Comparison of ENCODE assay signal across 30 cellular contexts in genomic region chr6:96826865-96827264, GRCh38. TPM values are rescaled to one million over a fixed set of nuclear protein-coding genes. Genes with fewer than 3 reads are reported as not detected.
"Had no signal": no experiment of that assay in that cellular context is flagged by ENCODE, and none has a peak within 500 bp of the region (broad histone marks: within the 10 kb centered on the region; RNA-seq: fewer than 3 reads in every experiment).

No MANE protein-coding gene starts in this region.

- DNase-seq: activated CD4-positive, alpha-beta memory T cell treated with anti-CD3 and anti-CD28 coated beads for 36 hours; activated CD4-positive, alpha-beta T cell treated with anti-CD3 and anti-CD28 coated beads for 36 hours; activated CD4-positive, alpha-beta T cell treated with anti-CD3 and anti-CD28 coated beads, Interleukin-2, amount 10 ng/mL, durations not matched to agents 24 days and 14 days; activated CD4-positive, CD25-positive, alpha-beta regulatory T cell; activated CD4-positive, CD25-positive, alpha-beta regulatory T cell treated with anti-CD3 and anti-CD28 coated beads, Interleukin-2, amount 50 U/mL, for 72 hours; activated CD8-positive, alpha-beta memory T cell treated with anti-CD3 and anti-CD28 coated beads, Interleukin-2, amount 50 U/mL, for 48 hours; activated CD8-positive, alpha-beta T cell treated with anti-CD3 and anti-CD28 coated beads, Interleukin-2, amount 10 ng/mL, durations not matched to agents 7 days and 5 days; activated gamma-delta T cell; activated naive CD4-positive, alpha-beta T cell; activated naive CD4-positive, alpha-beta T cell treated with anti-CD3 and anti-CD28 coated beads, Interleukin-2, amount 10 ng/mL, durations not matched to agents 7 days and 5 days; activated naive CD8-positive, alpha-beta T cell treated with anti-CD3 and anti-CD28 coated beads, Interleukin-2, amount 10 ng/mL, durations not matched to agents 7 days and 5 days; activated T-cell treated with anti-CD3 and anti-CD28 coated beads for 4 hours; activated T-cell treated with anti-CD3 and anti-CD28 coated beads, Interleukin-2, amount 50 U/mL, for 24 hours; activated T-cell treated with anti-CD3 and anti-CD28 coated beads, Interleukin-2, amount 50 U/mL, for 72 hours; central memory CD4-positive, alpha-beta T cell; cerebellar nuclear complex; colonic mucosa; effector CD8-positive, alpha-beta T cell; esophagus squamous epithelium; foreskin melanocyte; heart left ventricle; T-helper 17 cell; T1000 had no signal

- H3K27me3 ChIP-seq: ascending aorta, breast epithelium, cardiac muscle cell, colonic mucosa, esophagus squamous epithelium, heart left ventricle had no signal

- H3K27ac ChIP-seq: ascending aorta, breast epithelium, cardiac muscle cell, colonic mucosa, epithelial cell of prostate, esophagus squamous epithelium, heart left ventricle had no signal

- FAIRE-seq: endometrium, endothelial cell of umbilical vein had no signal

- H3K4me1 ChIP-seq: ascending aorta, breast epithelium, colonic mucosa, esophagus squamous epithelium, heart left ventricle had no signal

- ATAC-seq: activated CD4-positive, alpha-beta T cell treated with anti-CD3 and anti-CD28 coated beads for 36 hours; activated CD8-positive, alpha-beta T cell treated with anti-CD3 and anti-CD28 coated beads, Interleukin-2, amount 10 ng/mL, durations not matched to agents 7 days and 5 days; activated naive CD4-positive, alpha-beta T cell treated with anti-CD3 and anti-CD28 coated beads, Interleukin-2, amount 50 U/mL, for 72 hours; activated T-cell treated with anti-CD3 and anti-CD28 coated beads, Interleukin-2, amount 50 U/mL, for 72 hours; heart left ventricle; T-helper 17 cell had no signal

- H3K36me3 ChIP-seq: breast epithelium, cardiac muscle cell, colonic mucosa, heart left ventricle had no signal

- H3K9me3 ChIP-seq: ascending aorta, breast epithelium, colonic mucosa, esophagus squamous epithelium, heart left ventricle had no signal

- H3K4me3 ChIP-seq: ascending aorta, breast epithelium, cardiac muscle cell, colonic mucosa, esophagus squamous epithelium, heart left ventricle had no signal

RNA-seq across cellular contexts. Expression of gene GPR63, which starts 10.4 kb away (rescaled TPM):
- polyA plus RNA-seq: cardiac muscle cell had no signal
